In the genomic region with DNA sequence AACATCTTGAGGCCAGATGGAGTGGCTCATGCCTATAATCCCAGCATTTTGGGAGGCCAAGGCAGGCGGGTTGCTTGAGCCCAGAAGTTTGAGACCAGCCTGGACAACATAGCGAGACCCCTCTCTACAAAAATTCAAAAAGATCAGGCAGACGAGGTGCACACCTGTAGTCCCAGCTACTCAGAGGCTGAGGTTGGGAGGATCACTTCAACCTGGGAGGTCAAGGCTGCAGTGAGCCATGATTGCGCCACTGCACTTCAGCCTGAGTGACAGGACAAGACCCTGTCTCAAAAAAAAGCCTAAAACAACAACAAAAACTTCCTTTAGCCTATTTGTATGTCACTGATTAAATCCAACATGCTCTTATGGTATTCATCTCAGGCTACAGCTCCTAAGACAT, we compare ENCODE assay signal across 11 cellular contexts. TPM values are rescaled to one million over a fixed set of nuclear protein-coding genes. Genes with fewer than 3 reads are reported as not detected.
DNase-seq lines count a peak whose midpoint lies in the region; ATAC-seq and TF ChIP-seq lines count a peak whose summit lies in the region.
"Had no signal": no experiment of that assay in that cellular context is flagged by ENCODE, and none has a peak within 500 bp of the region (broad histone marks: within the 10 kb centered on the region; RNA-seq: fewer than 3 reads in every experiment).

No MANE protein-coding gene starts in this region.

- H3K9me3 ChIP-seq in right cardiac atrium (ENCODE audit: control insufficient read depth, low read length) (no peaks in the 10 kb centered on the region), transverse colon (no peaks in the 10 kb centered on the region)

- peak overlapping the region; percentile 64 for H3K27ac Mint-ChIP-seq in activated naive CD8-positive, alpha-beta T cell treated with anti-CD3 and anti-CD28 coated beads, Interleukin-2, amount 50 U/mL, for 24 hours
- H3K27ac Mint-ChIP-seq in mesothelial cell of epicardium = peak overlapping the region; percentile 78

- H3K4me1 ChIP-seq in right cardiac atrium (ENCODE audit: control insufficient read depth, insufficient read depth, low read length) (peaks cover 7% of the 10 kb centered on the region), transverse colon (peaks cover 9 to 14% (median 12%) of the 10 kb centered on the region in 4 donors)

- WGBS in right cardiac atrium = 88% methylated on average over 4 of the region's 4 CpGs
- WGBS in transverse colon (ENCODE audit: low coverage in 1 of 2), 2 donors = 89% methylated on average over 4 of the region's 4 CpGs; no CpG with 5 or more reads in 1 of the 2 donors

- H3K4me3 Mint-ChIP-seq in activated naive CD8-positive, alpha-beta T cell treated with anti-CD3 and anti-CD28 coated beads, Interleukin-2, amount 50 U/mL, for 24 hours = no peak overlapping the region
- H3K4me3 Mint-ChIP-seq in mesothelial cell of epicardium = no peak overlapping the region
- H3K4me3 Mint-ChIP-seq: activated T-helper 1 cell treated with anti-CD3 and anti-CD28 coated beads, Interleukin-12 subunit alpha, Interleukin-12 subunit beta, Interleukin-2, Interleukin-4 antibody, amounts not matched to agents 30 ng/mL and 10 ng/mL and 1 ng/mL, durations not matched to agents 14 hours and 24 hours and 36 hours had no signal

- no peaks in the 10 kb centered on the region for H3K9me3 Mint-ChIP-seq in activated naive CD8-positive, alpha-beta T cell treated with anti-CD3 and anti-CD28 coated beads, Interleukin-2, amount 50 U/mL, for 24 hours
- H3K9me3 Mint-ChIP-seq in mesothelial cell of epicardium = peaks cover 5% of the 10 kb centered on the region
- H3K9me3 Mint-ChIP-seq: activated T-helper 1 cell treated with anti-CD3 and anti-CD28 coated beads, Interleukin-12 subunit alpha, Interleukin-12 subunit beta, Interleukin-2, Interleukin-4 antibody, amounts not matched to agents 30 ng/mL and 10 ng/mL and 1 ng/mL, durations not matched to agents 14 hours and 24 hours and 36 hours had no signal

- H3K36me3 Mint-ChIP-seq in activated naive CD8-positive, alpha-beta T cell treated with anti-CD3 and anti-CD28 coated beads, Interleukin-2, amount 50 U/mL, for 24 hours (ENCODE audit: low read depth) = no peaks in the 10 kb centered on the region
- H3K36me3 Mint-ChIP-seq in mesothelial cell of epicardium = no peaks in the 10 kb centered on the region

- no peak for TF ChIP-seq POLR2A in transverse colon (IDR thresholded peaks at IDR 0.05)

- TF ChIP-seq CTCF in mesothelial cell of epicardium (IDR thresholded peaks at IDR 0.05; ENCODE audit: unreplicated experiment) (no peak), transverse colon (IDR thresholded peaks at IDR 0.05) (no peak)

- no peak overlapping the region for H3K27ac ChIP-seq in right cardiac atrium (ENCODE audit: low read length)
- H3K27ac ChIP-seq in transverse colon = peak overlapping the region; percentile 46 to 79 (median 63)
- H3K27ac ChIP-seq: C4-2B had no signal

- no peak for ATAC-seq in right cardiac atrium
- ATAC-seq in activated naive CD8-positive, alpha-beta T cell treated with anti-CD3 and anti-CD28 coated beads, Interleukin-2, amount 50 U/mL, for 24 hours = no peak
- no peak for ATAC-seq in HG02852 (IDR thresholded peaks at IDR 0.05; ENCODE audit: unreplicated experiment)

- H3K36me3 ChIP-seq in transverse colon = no peaks in the 10 kb centered on the region

- H3K27me3 ChIP-seq in right cardiac atrium (ENCODE audit: control insufficient read depth, insufficient read depth) = no peaks in the 10 kb centered on the region
- no peaks in the 10 kb centered on the region for H3K27me3 ChIP-seq in transverse colon

- no peak for TF ChIP-seq EP300 in transverse colon (IDR thresholded peaks at IDR 0.05; ENCODE audit: low read depth)

- DNase-seq in cardiac septum (ENCODE audit: low spot score) (peak; percentile 44), right cardiac atrium (no peak), mesothelial cell of epicardium (ENCODE audit: low spot score in 2 of 2, unreplicated experiment in 2 of 2) (no peak), transverse colon (no peak), H4 (ENCODE audit: low spot score) (no peak), HK-2 (ENCODE audit: unreplicated experiment) (no peak)
- DNase-seq in activated naive CD8-positive, alpha-beta T cell treated with anti-CD3 and anti-CD28 coated beads, Interleukin-2, amount 50 U/mL, for 24 hours = no peak
- DNase-seq: occipital lobe had no signal

- in situ Hi-C loops in transverse colon (cut with MboI; ENCODE audit: low pct_ligation_motif_present in 1 of 4, low pct_unique_long_range_greater_than_20kb in 1 of 4, low sequenced_read_pairs in 3 of 4) = loop anchor here (5.0 to 25.0 kb wide), 5 partner anchors 63 to 188 kb away; no protein-coding TSS in a partner anchor

- H3K4me3 ChIP-seq in right cardiac atrium (ENCODE audit: low read length) (no peak overlapping the region), transverse colon (no peak overlapping the region)

- peaks cover 16% of the 10 kb centered on the region for H3K4me1 Mint-ChIP-seq in activated naive CD8-positive, alpha-beta T cell treated with anti-CD3 and anti-CD28 coated beads, Interleukin-2, amount 50 U/mL, for 24 hours
- peaks cover 4% of the 10 kb centered on the region for H3K4me1 Mint-ChIP-seq in mesothelial cell of epicardium

- H3K27me3 Mint-ChIP-seq in activated naive CD8-positive, alpha-beta T cell treated with anti-CD3 and anti-CD28 coated beads, Interleukin-2, amount 50 U/mL, for 24 hours = no peaks in the 10 kb centered on the region
- H3K27me3 Mint-ChIP-seq in mesothelial cell of epicardium (ENCODE audit: low read depth) = no peaks in the 10 kb centered on the region

- intact Hi-C loops in cardiac septum (cut with DNase I) = no loop called here
- intact Hi-C loops in right cardiac atrium (cut with DNase I) = loop anchor here in 3 of 4 donors (10.0 kb wide), 1 partner anchor 175 kb away; the partner anchor contains the start of gene MORC3 (in 3 of the 3)
- intact Hi-C loops in transverse colon (cut with DNase I; ENCODE audit: low total_unique reads) = loop anchor here (10.0 kb wide), 1 partner anchor 175 kb away; the partner anchor contains the start of gene MORC3

RNA-seq across cellular contexts. Expression of gene DOP1B, which starts 6.8 kb away (rescaled TPM):
- total RNA-seq in cardiac septum (7.6 TPM), right cardiac atrium (1 to 10 TPM; 5.0 to 8.1 (median 7.1) TPM), mesothelial cell of epicardium (12.3 to 14.8 TPM (median 13.0 TPM) in 3 replicates), transverse colon (10 to 100 TPM; 49.4 to 74.4 (median 61.0) TPM)
- 1.7 TPM for polyA plus RNA-seq in right cardiac atrium
- total RNA-seq in H4 (2014; rRNA removed; shearing (Covaris generic)) = 1.2 and 1.5 TPM in 2 replicates

RNA-seq across cellular contexts. Expression of gene CBR3, which starts 14.9 kb away (rescaled TPM):
- total RNA-seq in cardiac septum (2.1 TPM), right cardiac atrium (1 to 10 TPM; 3.1 to 4.1 (median 3.5) TPM), mesothelial cell of epicardium (0.31 TPM in 1 of 3 replicates, not detected in the others), transverse colon (1 to 10 TPM in 2 of 4 donors, not detected in 2; 3.4 to 5.1 TPM)
- 6.2 TPM for polyA plus RNA-seq in right cardiac atrium
- 33.0 and 33.6 TPM in 2 replicates for total RNA-seq in H4 (2014; rRNA removed; shearing (Covaris generic))
